ENCODE assay signal across 14 cellular contexts in genomic region chr13:110246530-110246929, GRCh38.
A peak's percentile ranks its signal among the peaks of the same experiment; 100 is the strongest.
DNase-seq lines count a peak whose midpoint lies in the region; ATAC-seq and TF ChIP-seq lines count a peak whose summit lies in the region.
"Had no signal": no experiment of that assay in that cellular context is flagged by ENCODE, and none has a peak within 500 bp of the region (broad histone marks: within the 10 kb centered on the region; RNA-seq: fewer than 3 reads in every experiment).

No MANE protein-coding gene starts in this region.

- H3K9ac ChIP-seq in SK-N-SH (0 out of 2 replicates have a peak overlapping the region, but pooled peaks have one; percentile 8), colonic mucosa (ENCODE audit: low read depth in 2 of 2, low read length in 2 of 2) (no peak overlapping the region), muscle layer of colon (ENCODE audit: low read length) (no peak overlapping the region)

- peaks cover 77% of the 10 kb centered on the region for H3K79me2 ChIP-seq in SK-N-SH (ENCODE audit: insufficient read depth)

- ATAC-seq in SK-N-SH treated with all-trans-retinoic acid at 6 μM for 48 hours (no peak), HG02642 (IDR thresholded peaks at IDR 0.05; ENCODE audit: poor library complexity, unreplicated experiment) (no peak), HG03175 (IDR thresholded peaks at IDR 0.05; ENCODE audit: unreplicated experiment) (no peak), GM19351 (IDR thresholded peaks at IDR 0.05; ENCODE audit: unreplicated experiment) (no peak)
- ATAC-seq: GM12878 had no signal

- H3K27me3 ChIP-seq in SK-N-SH (ENCODE audit: insufficient read depth) (no peaks in the 10 kb centered on the region), colonic mucosa (no peaks in the 10 kb centered on the region), muscle layer of colon (ENCODE audit: control insufficient read depth in 1 of 2, insufficient read depth in 2 of 2, low read length in 2 of 2) (no peaks in the 10 kb centered on the region), testis (no peaks in the 10 kb centered on the region)

- H3K27ac ChIP-seq in SK-N-SH (ENCODE audit: low read depth in 2 of 2, low read length in 1 of 2) (peak overlapping the region; percentile 22 to 70; a peak in 2 of 4 replicates), colonic mucosa (peak overlapping the region; percentile 32), muscle layer of colon (ENCODE audit: low read depth, low read length) (peak overlapping the region; percentile 62), testis (peak overlapping the region; percentile 40 to 84)

- H3K4me3 ChIP-seq in SK-N-SH (ENCODE audit: low read depth in 2 of 2, low read length in 1 of 2) (no peak overlapping the region), colonic mucosa (no peak overlapping the region), muscle layer of colon (ENCODE audit: low read depth in 1 of 2, low read length in 2 of 2) (no peak overlapping the region), testis (no peak overlapping the region)
- H3K4me3 ChIP-seq: GM12878 had no signal

- TF ChIP-seq EP300 in SK-N-SH (IDR thresholded peaks at IDR 0.05; ENCODE audit: borderline replicate concordance in 1 of 2, low read depth in 1 of 2, low read length in 1 of 2) = no peak

- no peak overlapping the region for H3K4me2 ChIP-seq in SK-N-SH

- no peaks in the 10 kb centered on the region for H3K9me3 ChIP-seq in SK-N-SH
- H3K9me3 ChIP-seq in colonic mucosa = no peaks in the 10 kb centered on the region
- no peaks in the 10 kb centered on the region for H3K9me3 ChIP-seq in muscle layer of colon (ENCODE audit: low read length)
- H3K9me3 ChIP-seq in testis = no peaks in the 10 kb centered on the region

- POLR2A ChIA-PET in SK-N-SH (lab: Yijun Ruan, JAX) = no interaction called here

- intact Hi-C loops in colonic mucosa (cut with DNase I) = no loop called here
- intact Hi-C loops in testis (cut with DNase I; ENCODE audit: low total_unique reads) = no loop called here

- TF ChIP-seq RAD21 in SK-N-SH (IDR thresholded peaks at IDR 0.05; ENCODE audit: low read length) = no peak

- WGBS in SK-N-SH (ENCODE audit: low lambda C conversion rate) = 97% methylated on average over 4 of the region's 5 CpGs
- WGBS in testis, 2 donors = 39 to 53% methylated on average over 4 to 5 of the region's 5 CpGs

- no peak for TF ChIP-seq POLR2A in testis (IDR thresholded peaks at IDR 0.05)

- H4K20me1 ChIP-seq in SK-N-SH (ENCODE audit: insufficient read depth) = no peaks in the 10 kb centered on the region

- no peak overlapping the region for H2AFZ ChIP-seq in SK-N-SH (ENCODE audit: low read depth)

- DNase-seq in SK-N-SH (no peak), colonic mucosa (peak; percentile 17), testis (peak; percentile 40)
- DNase-seq: 8988T; CD4-positive, alpha-beta T cell; MM.1S; NCI-H2081 treated with DMSO at 0.1 percent for 48 hours; NCI-H748 treated with DMSO at 0.1 percent for 48 hours had no signal

- TF ChIP-seq CTCF in SK-N-SH (IDR thresholded peaks at IDR 0.05) (no peak), colonic mucosa (IDR thresholded peaks at IDR 0.05) (no peak), testis (IDR thresholded peaks at IDR 0.05) (no peak)

- H3K36me3 ChIP-seq in SK-N-SH (replicated peaks in 1 of 2; ENCODE audit: control insufficient read depth in 1 of 2, insufficient read depth in 2 of 2, low read length in 1 of 2) = no peaks in the 10 kb centered on the region
- no peaks in the 10 kb centered on the region for H3K36me3 ChIP-seq in colonic mucosa
- H3K36me3 ChIP-seq in muscle layer of colon (ENCODE audit: insufficient read depth, low read length) = no peaks in the 10 kb centered on the region
- H3K36me3 ChIP-seq in testis (ENCODE audit: low read depth, missing control alignments) = no peaks in the 10 kb centered on the region

- H3F3A ChIP-seq in SK-N-SH (replicated peaks; ENCODE audit: insufficient read depth) = peaks cover 25% of the 10 kb centered on the region

- CTCF ChIA-PET in SK-N-SH (lab: Yijun Ruan, JAX) = interaction anchor here (0.9 to 3.1 kb wide), 18 partner anchors 10 to 197 kb away, joined by 3 to 24 read pairs (median 4); partner anchors contain the start of genes COL4A1 and COL4A2

- H3K4me1 ChIP-seq in SK-N-SH (ENCODE audit: control insufficient read depth in 1 of 2, insufficient read depth in 2 of 2, low read depth in 1 of 2, low read length in 1 of 2) = peaks cover 24 to 45% of the 10 kb centered on the region in 2 experiments
- no peaks in the 10 kb centered on the region for H3K4me1 ChIP-seq in colonic mucosa
- peaks cover 84% of the 10 kb centered on the region for H3K4me1 ChIP-seq in muscle layer of colon (ENCODE audit: insufficient read depth, low read length)
- peaks cover 18% of the 10 kb centered on the region for H3K4me1 ChIP-seq in testis

- H3K9me2 ChIP-seq in SK-N-SH = no peaks in the 10 kb centered on the region

TF ChIP-seq in SK-N-SH, 30 proteins besides CTCF, POLR2A, EP300 and RAD21:
- TF ChIP-seq NFIC (IDR thresholded peaks at IDR 0.05; ENCODE audit: borderline replicate concordance) (no peak), NRF1 (IDR thresholded peaks at IDR 0.05; ENCODE audit: low read depth, low read length) (no peak), SMC3 (IDR thresholded peaks at IDR 0.05; ENCODE audit: low read depth, low read length) (no peak), GABPA (IDR thresholded peaks at IDR 0.05; ENCODE audit: low read depth) (no peak), TCF12 (IDR thresholded peaks at IDR 0.05) (no peak), EZH2phosphoT487 (IDR thresholded peaks at IDR 0.05; ENCODE audit: borderline replicate concordance, low read depth) (no peak)
TF ChIP-seq in SK-N-SH: peak in this region for 0.

TF ChIP-seq in SK-N-SH treated with all-trans-retinoic acid at 6 μM for 48 hours, 23 proteins besides CTCF, POLR2A, EP300 and RAD21:
- TF ChIP-seq ZC3H10 (CRISPR knock-in tag; IDR thresholded peaks at IDR 0.05) (no peak), ESRRG (CRISPR knock-in tag; IDR thresholded peaks at IDR 0.05) (no peak), GLIS3 (CRISPR knock-in tag; IDR thresholded peaks at IDR 0.05) (no peak), CSRNP3 (CRISPR knock-in tag; IDR thresholded peaks at IDR 0.05) (no peak), TCF4 (CRISPR knock-in tag; IDR thresholded peaks at IDR 0.05; ENCODE audit: borderline replicate concordance) (no peak), CREB5 (CRISPR knock-in tag; IDR thresholded peaks at IDR 0.05; ENCODE audit: low read depth) (no peak), POU6F1 (CRISPR knock-in tag; IDR thresholded peaks at IDR 0.05; ENCODE audit: borderline replicate concordance, low read depth) (no peak), ZNF70 (CRISPR knock-in tag; IDR thresholded peaks at IDR 0.05) (no peak), TOX (CRISPR knock-in tag; IDR thresholded peaks at IDR 0.05; ENCODE audit: borderline replicate concordance) (no peak), ZFP30 (CRISPR knock-in tag; IDR thresholded peaks at IDR 0.05) (no peak), SNAI2 (CRISPR knock-in tag; IDR thresholded peaks at IDR 0.05) (no peak)
